ENCODE assay signal across 5 cellular contexts in the genomic region with DNA sequence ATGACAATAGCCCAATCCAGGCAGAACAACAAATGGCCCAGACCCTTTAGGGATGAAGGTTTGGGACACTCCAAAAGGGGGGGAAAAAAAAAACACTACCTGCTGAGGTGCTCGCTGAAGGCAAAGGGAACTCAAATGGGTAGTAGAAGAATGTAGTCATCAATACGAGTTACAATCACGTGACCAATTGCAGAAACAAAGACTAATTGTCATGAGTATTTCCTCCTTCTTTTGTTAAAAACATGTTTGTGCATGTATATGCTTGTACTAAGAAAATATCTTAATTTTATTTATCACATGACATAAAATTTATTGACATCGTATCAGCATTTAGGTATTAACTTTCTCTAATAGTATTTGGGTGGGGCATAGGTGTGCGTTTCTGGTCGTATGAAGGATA.
"Had no signal": no experiment of that assay in that cellular context is flagged by ENCODE, and none has a peak within 500 bp of the region (broad histone marks: within the 10 kb centered on the region; RNA-seq: fewer than 3 reads in every experiment).

No MANE protein-coding gene starts in this region.

- H3K9ac ChIP-seq: KMS-11 had no signal

- H3K4me2 ChIP-seq: KMS-11 had no signal

- H3K27ac ChIP-seq: HL-60, KMS-11 had no signal

- DNase-seq: IMR-90, KBM-7, KG1 had no signal
